In genomic region chr9:116141864-116142561, GRCh38 we compare ENCODE assay signal across 26 cellular contexts. TPM values are rescaled to one million over a fixed set of nuclear protein-coding genes. Genes with fewer than 3 reads are reported as not detected.
A peak's percentile ranks its signal among the peaks of the same experiment; 100 is the strongest.
DNase-seq lines count a peak whose midpoint lies in the region; ATAC-seq and TF ChIP-seq lines count a peak whose summit lies in the region.
"Had no signal": no experiment of that assay in that cellular context is flagged by ENCODE, and none has a peak within 500 bp of the region (broad histone marks: within the 10 kb centered on the region; RNA-seq: fewer than 3 reads in every experiment).

No MANE protein-coding gene starts in this region.

- H3K4me3 ChIP-seq in fibroblast of the aortic adventitia (ENCODE audit: low read depth, low read length) (no peak overlapping the region), testis (no peak overlapping the region)
- H3K4me3 ChIP-seq: esophagus squamous epithelium, GM23338, SJSA1, stomach had no signal

- no peak for TF ChIP-seq CTCF in fibroblast of the aortic adventitia (IDR thresholded peaks at IDR 0.05; ENCODE audit: insufficient read depth, low read length)
- no peak for TF ChIP-seq CTCF in testis (IDR thresholded peaks at IDR 0.05)

- no peaks in the 10 kb centered on the region for H3K27me3 ChIP-seq in testis
- H3K27me3 ChIP-seq: SJSA1, stomach had no signal

- no peak for TF ChIP-seq POLR2A in testis (IDR thresholded peaks at IDR 0.05)

- H3K9me3 ChIP-seq in testis: no peaks in the 10 kb centered on the region
- H3K9me3 ChIP-seq: esophagus squamous epithelium, SJSA1, stomach had no signal

- DNase-seq in NCI-H82 (lab: John Stamatoyannopoulos, UW): peak; percentile 51
- no peak for DNase-seq in NCI-H82 treated with DMSO at 0.1 percent for 48 hours (lab: John Stamatoyannopoulos, UW; ENCODE audit: unreplicated experiment)
- DNase-seq in HT1080 (ENCODE audit: low read depth): peak; percentile 19
- DNase-seq in amniotic epithelial cell (ENCODE audit: low read depth): peak; percentile 84
- DNase-seq in fibroblast of the aortic adventitia (ENCODE audit: low read depth): peak; percentile 77
- no peak for DNase-seq in testis
- no peak for DNase-seq in NCI-H1105 treated with DMSO at 0.1 percent for 48 hours (lab: John Stamatoyannopoulos, UW)
- DNase-seq: 8988T; activated CD4-positive, alpha-beta T cell treated with anti-CD3 and anti-CD28 coated beads for 4 hours; C1 segment of cervical spinal cord; Calu3; effector CD8-positive, alpha-beta T cell; esophagus squamous epithelium; head of caudate nucleus; midbrain; MM.1S; natural killer cell; NCI-H146; NCI-H526; retina; stimulated activated CD4-positive, alpha-beta T cell treated with anti-CD3 and anti-CD28 coated beads, Interleukin-12 subunit alpha, Interleukin-12 subunit beta, amount 100 ng/mL, for 4 hours; stomach had no signal

- no peaks in the 10 kb centered on the region for H3K4me1 ChIP-seq in testis
- H3K4me1 ChIP-seq: stomach had no signal

- no peak for ATAC-seq in HG03432 (IDR thresholded peaks at IDR 0.05; ENCODE audit: unreplicated experiment)
- ATAC-seq: GM23338, natural killer cell had no signal

- no peaks in the 10 kb centered on the region for H3K36me3 ChIP-seq in testis (ENCODE audit: low read depth, missing control alignments)
- H3K36me3 ChIP-seq: esophagus squamous epithelium, SJSA1, stomach had no signal

- no peak overlapping the region for H3K27ac ChIP-seq in testis
- H3K27ac ChIP-seq: esophagus squamous epithelium, HL-60, SJSA1, stomach had no signal

- intact Hi-C loops in testis (cut with DNase I; ENCODE audit: low total_unique reads): no loop called here

- 85 to 95% methylated on average over 6 of the region's 6 CpGs for WGBS in testis, 2 donors

RNA-seq across cellular contexts. Expression of gene PAPPA, which starts 11.6 kb away (rescaled TPM):
- 3.7 and 5.4 TPM in 2 replicates for total RNA-seq in HT1080 (2014; rRNA removed; shearing (Covaris generic))
- polyA plus RNA-seq in HT1080 (2015; cell fraction: cytosol; rRNA removed): 11.7 and 16.3 TPM in 2 replicates
- 77.5 and 85.0 TPM in 2 replicates for polyA plus RNA-seq in HT1080 (2015; cell fraction: nucleus; rRNA removed)
- total RNA-seq in fibroblast of the aortic adventitia (ENCODE audit: low replicate concordance) (12.3 and 80.5 TPM in 2 replicates), testis (1 to 10 TPM; 1.9 to 5.1 TPM)
- polyA plus RNA-seq in testis (ENCODE audit: insufficient read depth, low read depth, low replicate concordance): 4.1 TPM
- total RNA-seq: Calu3, natural killer cell had no signal

Comparison
In these comparisons a context has a peak if more than half of its experiments do, and no peak if none do; other contexts are left out.
1. DNase-seq: peak in NCI-H82 (single experiment), HT1080 (single experiment), amniotic epithelial cell (single experiment) and fibroblast of the aortic adventitia (single experiment); none in NCI-H82 treated with DMSO at 0.1 percent for 48 hours (single experiment), testis (single experiment) and NCI-H1105 treated with DMSO at 0.1 percent for 48 hours (single experiment).